Comparison of ENCODE assay signal across 1 cellular context in the genomic region with DNA sequence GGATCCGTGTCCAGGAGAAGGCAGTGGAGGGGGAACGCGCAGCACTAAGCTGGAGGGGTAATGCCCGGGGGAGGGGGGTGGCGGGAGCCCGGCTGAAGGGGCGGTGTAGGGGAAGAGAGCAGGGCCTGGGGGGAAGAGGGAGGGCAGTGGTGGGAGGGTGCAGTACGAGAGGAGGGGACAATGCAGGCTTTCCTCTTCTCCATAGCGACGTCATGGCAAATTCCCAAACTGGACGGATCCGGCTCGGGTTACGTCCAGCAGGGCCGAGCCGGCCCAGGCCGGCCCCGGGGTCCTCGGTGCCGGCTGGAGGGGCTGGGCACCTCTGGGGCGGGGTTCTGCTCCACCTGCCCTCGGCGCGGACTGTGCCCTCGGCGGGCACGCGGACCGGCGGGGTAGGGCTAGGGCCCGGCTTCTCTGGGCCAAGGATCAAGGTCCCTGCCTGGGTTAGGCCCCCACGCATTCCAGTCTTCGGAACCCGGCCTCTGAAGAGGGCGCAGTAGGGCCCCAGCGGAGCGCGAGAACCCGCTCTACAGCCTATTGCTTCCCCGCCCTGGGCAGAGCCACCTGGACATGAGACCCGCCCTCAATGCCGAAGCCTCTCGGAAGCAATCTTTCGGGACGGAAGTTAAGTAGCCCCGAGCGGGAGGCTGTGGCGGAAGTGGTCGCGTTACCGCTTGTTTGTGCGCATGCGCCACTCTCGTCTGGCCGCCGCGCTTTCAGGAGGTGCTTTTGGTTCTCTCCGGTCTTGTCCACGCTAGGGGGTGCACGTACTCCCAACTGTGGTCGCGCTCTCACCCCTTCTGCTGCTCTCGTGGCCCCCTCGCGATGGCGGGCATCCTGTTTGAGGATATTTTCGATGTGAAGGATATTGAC.
TF ChIP-seq lines count a peak whose summit lies in the region.

No MANE protein-coding gene starts in this region.

TF ChIP-seq in HepG2, 621 proteins besides CTCF, POLR2A, EP300 and RAD21 (continued from another document):
- TF ChIP-seq, protein P1, sequence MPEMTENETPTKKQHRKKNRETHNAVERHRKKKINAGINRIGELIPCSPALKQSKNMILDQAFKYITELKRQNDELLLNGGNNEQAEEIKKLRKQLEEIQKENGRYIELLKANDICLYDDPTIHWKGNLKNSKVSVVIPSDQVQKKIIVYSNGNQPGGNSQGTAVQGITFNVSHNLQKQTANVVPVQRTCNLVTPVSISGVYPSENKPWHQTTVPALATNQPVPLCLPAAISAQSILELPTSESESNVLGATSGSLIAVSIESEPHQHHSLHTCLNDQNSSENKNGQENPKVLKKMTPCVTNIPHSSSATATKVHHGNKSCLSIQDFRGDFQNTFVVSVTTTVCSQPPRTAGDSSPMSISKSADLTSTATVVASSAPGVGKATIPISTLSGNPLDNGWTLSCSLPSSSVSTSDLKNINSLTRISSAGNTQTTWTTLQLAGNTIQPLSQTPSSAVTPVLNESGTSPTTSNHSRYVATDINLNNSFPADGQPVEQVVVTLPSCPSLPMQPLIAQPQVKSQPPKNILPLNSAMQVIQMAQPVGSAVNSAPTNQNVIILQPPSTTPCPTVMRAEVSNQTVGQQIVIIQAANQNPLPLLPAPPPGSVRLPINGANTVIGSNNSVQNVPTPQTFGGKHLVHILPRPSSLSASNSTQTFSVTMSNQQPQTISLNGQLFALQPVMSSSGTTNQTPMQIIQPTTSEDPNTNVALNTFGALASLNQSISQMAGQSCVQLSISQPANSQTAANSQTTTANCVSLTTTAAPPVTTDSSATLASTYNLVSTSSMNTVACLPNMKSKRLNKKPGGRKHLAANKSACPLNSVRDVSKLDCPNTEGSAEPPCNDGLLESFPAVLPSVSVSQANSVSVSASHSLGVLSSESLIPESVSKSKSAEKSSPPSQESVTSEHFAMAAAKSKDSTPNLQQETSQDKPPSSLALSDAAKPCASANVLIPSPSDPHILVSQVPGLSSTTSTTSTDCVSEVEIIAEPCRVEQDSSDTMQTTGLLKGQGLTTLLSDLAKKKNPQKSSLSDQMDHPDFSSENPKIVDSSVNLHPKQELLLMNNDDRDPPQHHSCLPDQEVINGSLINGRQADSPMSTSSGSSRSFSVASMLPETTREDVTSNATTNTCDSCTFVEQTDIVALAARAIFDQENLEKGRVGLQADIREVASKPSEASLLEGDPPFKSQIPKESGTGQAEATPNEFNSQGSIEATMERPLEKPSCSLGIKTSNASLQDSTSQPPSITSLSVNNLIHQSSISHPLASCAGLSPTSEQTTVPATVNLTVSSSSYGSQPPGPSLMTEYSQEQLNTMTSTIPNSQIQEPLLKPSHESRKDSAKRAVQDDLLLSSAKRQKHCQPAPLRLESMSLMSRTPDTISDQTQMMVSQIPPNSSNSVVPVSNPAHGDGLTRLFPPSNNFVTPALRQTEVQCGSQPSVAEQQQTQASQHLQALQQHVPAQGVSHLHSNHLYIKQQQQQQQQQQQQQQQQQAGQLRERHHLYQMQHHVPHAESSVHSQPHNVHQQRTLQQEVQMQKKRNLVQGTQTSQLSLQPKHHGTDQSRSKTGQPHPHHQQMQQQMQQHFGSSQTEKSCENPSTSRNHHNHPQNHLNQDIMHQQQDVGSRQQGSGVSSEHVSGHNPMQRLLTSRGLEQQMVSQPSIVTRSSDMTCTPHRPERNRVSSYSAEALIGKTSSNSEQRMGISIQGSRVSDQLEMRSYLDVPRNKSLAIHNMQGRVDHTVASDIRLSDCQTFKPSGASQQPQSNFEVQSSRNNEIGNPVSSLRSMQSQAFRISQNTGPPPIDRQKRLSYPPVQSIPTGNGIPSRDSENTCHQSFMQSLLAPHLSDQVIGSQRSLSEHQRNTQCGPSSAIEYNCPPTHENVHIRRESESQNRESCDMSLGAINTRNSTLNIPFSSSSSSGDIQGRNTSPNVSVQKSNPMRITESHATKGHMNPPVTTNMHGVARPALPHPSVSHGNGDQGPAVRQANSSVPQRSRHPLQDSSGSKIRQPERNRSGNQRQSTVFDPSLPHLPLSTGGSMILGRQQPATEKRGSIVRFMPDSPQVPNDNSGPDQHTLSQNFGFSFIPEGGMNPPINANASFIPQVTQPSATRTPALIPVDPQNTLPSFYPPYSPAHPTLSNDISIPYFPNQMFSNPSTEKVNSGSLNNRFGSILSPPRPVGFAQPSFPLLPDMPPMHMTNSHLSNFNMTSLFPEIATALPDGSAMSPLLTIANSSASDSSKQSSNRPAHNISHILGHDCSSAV (CRISPR knock-in tag; IDR thresholded peaks at IDR 0.05; ENCODE audit: borderline replicate concordance): no peak
- TF ChIP-seq ZNF790 (CRISPR knock-in tag; IDR thresholded peaks at IDR 0.05; ENCODE audit: borderline replicate concordance) (no peak), HDAC1 (CRISPR knock-in tag; IDR thresholded peaks at IDR 0.05) (peak; percentile 81), RFX1 (IDR thresholded peaks at IDR 0.05) (no peak), JARID2 (CRISPR knock-in tag; IDR thresholded peaks at IDR 0.05; ENCODE audit: insufficient replicate concordance) (peak; percentile 80), SETDB1 (CRISPR knock-in tag; IDR thresholded peaks at IDR 0.05; ENCODE audit: borderline replicate concordance) (no peak), ZZZ3 (CRISPR knock-in tag; IDR thresholded peaks at IDR 0.05; ENCODE audit: borderline replicate concordance) (no peak; the same call in 1 of the 2 replicates), SALL2 (CRISPR knock-in tag; IDR thresholded peaks at IDR 0.05) (peak; percentile 86; the same call in 1 of the 2 replicates), ZSCAN12 (CRISPR knock-in tag; IDR thresholded peaks at IDR 0.05) (no peak), ZFYVE20 (CRISPR knock-in tag; IDR thresholded peaks at IDR 0.05; ENCODE audit: borderline replicate concordance, low read depth) (no peak), NCOA2 (CRISPR knock-in tag; IDR thresholded peaks at IDR 0.05) (peak; percentile 78), HNRNPK (IDR thresholded peaks at IDR 0.05; ENCODE audit: low read depth, low read length, poor library complexity, severe bottlenecking) (peak; percentile 57), NR2C2 (CRISPR knock-in tag; IDR thresholded peaks at IDR 0.05; ENCODE audit: borderline replicate concordance) (peak; percentile 96), ZNF564 (CRISPR knock-in tag; IDR thresholded peaks at IDR 0.05) (peak; percentile 74), ZNF343 (CRISPR knock-in tag; IDR thresholded peaks at IDR 0.05) (0 out of 2 replicates have a peak, but pooled peaks have one; percentile 51), BHLHE40 (IDR thresholded peaks at IDR 0.05; ENCODE audit: low read length) (peak; percentile 9; the same call in 1 of the 2 replicates), ZNF260 (CRISPR knock-in tag; IDR thresholded peaks at IDR 0.05; ENCODE audit: borderline replicate concordance, low read depth) (no peak), KAT2B (IDR thresholded peaks at IDR 0.05; ENCODE audit: borderline replicate concordance, low read depth, low read length) (no peak), CCAR2 (optimal IDR thresholded peaks at IDR 0.05; ENCODE audit: low read depth, low read length) (no peak), RCOR2 (CRISPR knock-in tag; IDR thresholded peaks at IDR 0.05) (no peak), JUNB (CRISPR knock-in tag; IDR thresholded peaks at IDR 0.05; ENCODE audit: borderline replicate concordance) (no peak), SOX5 (CRISPR knock-in tag; IDR thresholded peaks at IDR 0.05; ENCODE audit: borderline replicate concordance) (peak; percentile 68), SNAI1 (CRISPR knock-in tag; IDR thresholded peaks at IDR 0.05; ENCODE audit: borderline replicate concordance) (no peak), RFX5 (IDR thresholded peaks at IDR 0.05; ENCODE audit: low read depth, low read length) (no peak)
- TF ChIP-seq, protein P2, sequence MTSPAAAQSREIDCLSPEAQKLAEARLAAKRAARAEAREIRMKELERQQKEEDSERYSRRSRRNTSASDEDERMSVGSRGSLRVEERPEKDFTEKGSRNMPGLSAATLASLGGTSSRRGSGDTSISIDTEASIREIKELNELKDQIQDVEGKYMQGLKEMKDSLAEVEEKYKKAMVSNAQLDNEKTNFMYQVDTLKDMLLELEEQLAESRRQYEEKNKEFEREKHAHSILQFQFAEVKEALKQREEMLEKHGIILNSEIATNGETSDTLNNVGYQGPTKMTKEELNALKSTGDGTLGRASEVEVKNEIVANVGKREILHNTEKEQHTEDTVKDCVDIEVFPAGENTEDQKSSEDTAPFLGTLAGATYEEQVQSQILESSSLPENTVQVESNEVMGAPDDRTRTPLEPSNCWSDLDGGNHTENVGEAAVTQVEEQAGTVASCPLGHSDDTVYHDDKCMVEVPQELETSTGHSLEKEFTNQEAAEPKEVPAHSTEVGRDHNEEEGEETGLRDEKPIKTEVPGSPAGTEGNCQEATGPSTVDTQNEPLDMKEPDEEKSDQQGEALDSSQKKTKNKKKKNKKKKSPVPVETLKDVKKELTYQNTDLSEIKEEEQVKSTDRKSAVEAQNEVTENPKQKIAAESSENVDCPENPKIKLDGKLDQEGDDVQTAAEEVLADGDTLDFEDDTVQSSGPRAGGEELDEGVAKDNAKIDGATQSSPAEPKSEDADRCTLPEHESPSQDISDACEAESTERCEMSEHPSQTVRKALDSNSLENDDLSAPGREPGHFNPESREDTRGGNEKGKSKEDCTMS (CRISPR knock-in tag; conservative IDR thresholded peaks at IDR 0.05): no peak
- TF ChIP-seq, protein P3, sequence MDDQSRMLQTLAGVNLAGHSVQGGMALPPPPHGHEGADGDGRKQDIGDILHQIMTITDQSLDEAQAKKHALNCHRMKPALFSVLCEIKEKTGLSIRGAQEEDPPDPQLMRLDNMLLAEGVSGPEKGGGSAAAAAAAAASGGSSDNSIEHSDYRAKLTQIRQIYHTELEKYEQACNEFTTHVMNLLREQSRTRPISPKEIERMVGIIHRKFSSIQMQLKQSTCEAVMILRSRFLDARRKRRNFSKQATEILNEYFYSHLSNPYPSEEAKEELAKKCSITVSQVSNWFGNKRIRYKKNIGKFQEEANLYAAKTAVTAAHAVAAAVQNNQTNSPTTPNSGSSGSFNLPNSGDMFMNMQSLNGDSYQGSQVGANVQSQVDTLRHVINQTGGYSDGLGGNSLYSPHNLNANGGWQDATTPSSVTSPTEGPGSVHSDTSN (CRISPR knock-in tag; IDR thresholded peaks at IDR 0.05; ENCODE audit: borderline replicate concordance): no peak; the same call in 1 of the 2 replicates
- TF ChIP-seq, protein P4, sequence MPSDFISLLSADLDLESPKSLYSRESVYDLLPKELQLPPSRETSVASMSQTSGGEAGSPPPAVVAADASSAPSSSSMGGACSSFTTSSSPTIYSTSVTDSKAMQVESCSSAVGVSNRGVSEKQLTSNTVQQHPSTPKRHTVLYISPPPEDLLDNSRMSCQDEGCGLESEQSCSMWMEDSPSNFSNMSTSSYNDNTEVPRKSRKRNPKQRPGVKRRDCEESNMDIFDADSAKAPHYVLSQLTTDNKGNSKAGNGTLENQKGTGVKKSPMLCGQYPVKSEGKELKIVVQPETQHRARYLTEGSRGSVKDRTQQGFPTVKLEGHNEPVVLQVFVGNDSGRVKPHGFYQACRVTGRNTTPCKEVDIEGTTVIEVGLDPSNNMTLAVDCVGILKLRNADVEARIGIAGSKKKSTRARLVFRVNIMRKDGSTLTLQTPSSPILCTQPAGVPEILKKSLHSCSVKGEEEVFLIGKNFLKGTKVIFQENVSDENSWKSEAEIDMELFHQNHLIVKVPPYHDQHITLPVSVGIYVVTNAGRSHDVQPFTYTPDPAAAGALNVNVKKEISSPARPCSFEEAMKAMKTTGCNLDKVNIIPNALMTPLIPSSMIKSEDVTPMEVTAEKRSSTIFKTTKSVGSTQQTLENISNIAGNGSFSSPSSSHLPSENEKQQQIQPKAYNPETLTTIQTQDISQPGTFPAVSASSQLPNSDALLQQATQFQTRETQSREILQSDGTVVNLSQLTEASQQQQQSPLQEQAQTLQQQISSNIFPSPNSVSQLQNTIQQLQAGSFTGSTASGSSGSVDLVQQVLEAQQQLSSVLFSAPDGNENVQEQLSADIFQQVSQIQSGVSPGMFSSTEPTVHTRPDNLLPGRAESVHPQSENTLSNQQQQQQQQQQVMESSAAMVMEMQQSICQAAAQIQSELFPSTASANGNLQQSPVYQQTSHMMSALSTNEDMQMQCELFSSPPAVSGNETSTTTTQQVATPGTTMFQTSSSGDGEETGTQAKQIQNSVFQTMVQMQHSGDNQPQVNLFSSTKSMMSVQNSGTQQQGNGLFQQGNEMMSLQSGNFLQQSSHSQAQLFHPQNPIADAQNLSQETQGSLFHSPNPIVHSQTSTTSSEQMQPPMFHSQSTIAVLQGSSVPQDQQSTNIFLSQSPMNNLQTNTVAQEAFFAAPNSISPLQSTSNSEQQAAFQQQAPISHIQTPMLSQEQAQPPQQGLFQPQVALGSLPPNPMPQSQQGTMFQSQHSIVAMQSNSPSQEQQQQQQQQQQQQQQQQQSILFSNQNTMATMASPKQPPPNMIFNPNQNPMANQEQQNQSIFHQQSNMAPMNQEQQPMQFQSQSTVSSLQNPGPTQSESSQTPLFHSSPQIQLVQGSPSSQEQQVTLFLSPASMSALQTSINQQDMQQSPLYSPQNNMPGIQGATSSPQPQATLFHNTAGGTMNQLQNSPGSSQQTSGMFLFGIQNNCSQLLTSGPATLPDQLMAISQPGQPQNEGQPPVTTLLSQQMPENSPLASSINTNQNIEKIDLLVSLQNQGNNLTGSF (CRISPR knock-in tag; IDR thresholded peaks at IDR 0.05): no peak; the same call in 1 of the 2 replicates
TF ChIP-seq in HepG2: peak in this region for 331.
